15 cellular contexts compared by ENCODE assay signal in genomic region chr9:114413909-114414308, GRCh38. TPM values are rescaled to one million over a fixed set of nuclear protein-coding genes. Genes with fewer than 3 reads are reported as not detected.
DNase-seq lines count a peak whose midpoint lies in the region; ATAC-seq and TF ChIP-seq lines count a peak whose summit lies in the region.
"Had no signal": no experiment of that assay in that cellular context is flagged by ENCODE, and none has a peak within 500 bp of the region (broad histone marks: within the 10 kb centered on the region; RNA-seq: fewer than 3 reads in every experiment).

No MANE protein-coding gene starts in this region.

- no peaks in the 10 kb centered on the region for H3K9me3 ChIP-seq in HUES64 (ENCODE audit: insufficient read depth, low read depth, low read length)
- no peaks in the 10 kb centered on the region for H3K9me3 ChIP-seq in naive thymus-derived CD4-positive, alpha-beta T cell (ENCODE audit: control insufficient read depth in 2 of 3, low read length in 3 of 3)
- H3K9me3 ChIP-seq: esophagus squamous epithelium, right atrium auricular region, tibial nerve had no signal

- CTCF ChIA-PET in naive thymus-derived CD4-positive, alpha-beta T cell (lab: Charles Lee): interaction anchor here (0.6 to 2.3 kb wide), 3 partner anchors 8 to 267 kb away, joined by 3 to 7 read pairs (median 3); no protein-coding TSS in a partner anchor

- DNase-seq in AG10803 (ENCODE audit: low read depth) (peak; percentile 55), chondrocyte (ENCODE audit: low spot score) (no peak), NCI-H1092 (lab: John Stamatoyannopoulos, UW) (no peak)
- DNase-seq in naive thymus-derived CD4-positive, alpha-beta T cell: no peak
- DNase-seq: activated CD4-positive, CD25-positive, alpha-beta regulatory T cell treated with anti-CD3 and anti-CD28 coated beads, Interleukin-2, amount 50 U/mL, for 72 hours; cerebellar nuclear complex; esophagus squamous epithelium; immature natural killer cell had no signal

- 0 out of 2 replicates have a peak overlapping the region, but pooled peaks have one; percentile 6 for H3K9ac ChIP-seq in HUES64 (ENCODE audit: low read depth, low read length)

- H3K4me1 ChIP-seq in HUES64 (ENCODE audit: insufficient read depth, low read length): peaks cover 11% of the 10 kb centered on the region
- no peaks in the 10 kb centered on the region for H3K4me1 ChIP-seq in naive thymus-derived CD4-positive, alpha-beta T cell (ENCODE audit: control insufficient read depth in 2 of 2, insufficient read depth in 2 of 2, low read length in 2 of 2)
- H3K4me1 ChIP-seq: right atrium auricular region had no signal

- POLR2A ChIA-PET in naive thymus-derived CD4-positive, alpha-beta T cell (lab: Charles Lee): no interaction called here

- no peak for TF ChIP-seq CTCF in AG10803 (conservative IDR thresholded peaks at IDR 0.05; ENCODE audit: low read length)
- TF ChIP-seq CTCF in chondrocyte (IDR thresholded peaks at IDR 0.05): no peak

- peaks cover 2% of the 10 kb centered on the region for H3K36me3 Mint-ChIP-seq in chondrocyte (ENCODE audit: low read depth)
- no peaks in the 10 kb centered on the region for H3K36me3 Mint-ChIP-seq in naive thymus-derived CD4-positive, alpha-beta T cell
- H3K36me3 Mint-ChIP-seq: immature natural killer cell had no signal

- no peak overlapping the region for H3K4me3 Mint-ChIP-seq in chondrocyte (ENCODE audit: unreplicated experiment)
- no peak overlapping the region for H3K4me3 Mint-ChIP-seq in naive thymus-derived CD4-positive, alpha-beta T cell
- H3K4me3 Mint-ChIP-seq: activated T-helper 1 cell treated with anti-CD3 and anti-CD28 coated beads, Interleukin-12 subunit alpha, Interleukin-12 subunit beta, Interleukin-2, Interleukin-4 antibody, amounts not matched to agents 30 ng/mL and 10 ng/mL and 1 ng/mL, durations not matched to agents 14 hours and 24 hours and 36 hours; immature natural killer cell had no signal

- H3K4me3 ChIP-seq in AG10803 (ENCODE audit: low read length): no peak overlapping the region
- no peak overlapping the region for H3K4me3 ChIP-seq in HUES64 (ENCODE audit: low read length)
- H3K4me3 ChIP-seq in naive thymus-derived CD4-positive, alpha-beta T cell (ENCODE audit: low read length): no peak overlapping the region
- H3K4me3 ChIP-seq: esophagus squamous epithelium, right atrium auricular region, tibial nerve had no signal

- ATAC-seq in naive thymus-derived CD4-positive, alpha-beta T cell: peak; percentile 16
- ATAC-seq in GM19324 (IDR thresholded peaks at IDR 0.05; ENCODE audit: low FRiP score, unreplicated experiment): no peak
- no peak for ATAC-seq in HG02852 (IDR thresholded peaks at IDR 0.05; ENCODE audit: unreplicated experiment)
- no peak for ATAC-seq in GM19023 (IDR thresholded peaks at IDR 0.05; ENCODE audit: unreplicated experiment)

- WGBS in HUES64: 47% methylated on average over 5 of the region's 5 CpGs

- peaks cover 23% of the 10 kb centered on the region for H3K4me1 Mint-ChIP-seq in chondrocyte (ENCODE audit: low read depth)
- peaks cover 0 to 23% (median 0%) of the 10 kb centered on the region in 7 donors for H3K4me1 Mint-ChIP-seq in naive thymus-derived CD4-positive, alpha-beta T cell

- peak overlapping the region; percentile 37 for H3K27ac Mint-ChIP-seq in chondrocyte (ENCODE audit: unreplicated experiment)
- no peak overlapping the region for H3K27ac Mint-ChIP-seq in naive thymus-derived CD4-positive, alpha-beta T cell
- H3K27ac Mint-ChIP-seq: activated T-helper 1 cell treated with anti-CD3 and anti-CD28 coated beads, Interleukin-12 subunit alpha, Interleukin-12 subunit beta, Interleukin-2, Interleukin-4 antibody, amounts not matched to agents 30 ng/mL and 10 ng/mL and 1 ng/mL, durations not matched to agents 14 hours and 24 hours and 36 hours; immature natural killer cell had no signal

- H3K27me3 ChIP-seq in HUES64 (ENCODE audit: insufficient read depth, low read length): no peaks in the 10 kb centered on the region
- no peaks in the 10 kb centered on the region for H3K27me3 ChIP-seq in naive thymus-derived CD4-positive, alpha-beta T cell (ENCODE audit: control insufficient read depth in 2 of 2, insufficient read depth in 2 of 2, low read length in 2 of 2)
- H3K27me3 ChIP-seq: esophagus squamous epithelium, right atrium auricular region, tibial nerve had no signal

- H3K27ac ChIP-seq in HUES64 (ENCODE audit: low read depth, low read length): no peak overlapping the region
- H3K27ac ChIP-seq in naive thymus-derived CD4-positive, alpha-beta T cell (ENCODE audit: low read depth, low read length): no peak overlapping the region
- H3K27ac ChIP-seq: right atrium auricular region had no signal

- H3K27me3 Mint-ChIP-seq in chondrocyte (ENCODE audit: low read depth): no peaks in the 10 kb centered on the region
- no peaks in the 10 kb centered on the region for H3K27me3 Mint-ChIP-seq in naive thymus-derived CD4-positive, alpha-beta T cell

- intact Hi-C loops in naive thymus-derived CD4-positive, alpha-beta T cell (cut with micrococcal nuclease): no loop called here

- no peaks in the 10 kb centered on the region for H3K9me3 Mint-ChIP-seq in chondrocyte (ENCODE audit: low read depth)
- no peaks in the 10 kb centered on the region for H3K9me3 Mint-ChIP-seq in naive thymus-derived CD4-positive, alpha-beta T cell
- H3K9me3 Mint-ChIP-seq: activated T-helper 1 cell treated with anti-CD3 and anti-CD28 coated beads, Interleukin-12 subunit alpha, Interleukin-12 subunit beta, Interleukin-2, Interleukin-4 antibody, amounts not matched to agents 30 ng/mL and 10 ng/mL and 1 ng/mL, durations not matched to agents 14 hours and 24 hours and 36 hours; immature natural killer cell had no signal

- H3K36me3 ChIP-seq in HUES64 (ENCODE audit: insufficient read depth, low read length): no peaks in the 10 kb centered on the region
- H3K36me3 ChIP-seq in naive thymus-derived CD4-positive, alpha-beta T cell (ENCODE audit: control insufficient read depth in 2 of 3, insufficient read depth in 3 of 3, low read length in 3 of 3): no peaks in the 10 kb centered on the region
- H3K36me3 ChIP-seq: right atrium auricular region, tibial nerve had no signal

RNA-seq across cellular contexts. Expression of gene AKNA, which starts 26.1 kb away (rescaled TPM):
- polyA plus RNA-seq in HUES64 (2013, experiment 1 of 2): 17.8 TPM
- polyA plus RNA-seq in HUES64 (2013, experiment 2 of 2): 18.9 TPM
- total RNA-seq in chondrocyte: 19.1 to 43.1 TPM (median 43.0 TPM) in 3 replicates
- total RNA-seq in naive thymus-derived CD4-positive, alpha-beta T cell: 100 to 1,000 TPM; 276 to 403 (median 375) TPM
- 10 to 100 TPM; 20.5 to 39.6 TPM for polyA plus RNA-seq in naive thymus-derived CD4-positive, alpha-beta T cell
